ENCODE assay signal across 8 cellular contexts in the genomic region with DNA sequence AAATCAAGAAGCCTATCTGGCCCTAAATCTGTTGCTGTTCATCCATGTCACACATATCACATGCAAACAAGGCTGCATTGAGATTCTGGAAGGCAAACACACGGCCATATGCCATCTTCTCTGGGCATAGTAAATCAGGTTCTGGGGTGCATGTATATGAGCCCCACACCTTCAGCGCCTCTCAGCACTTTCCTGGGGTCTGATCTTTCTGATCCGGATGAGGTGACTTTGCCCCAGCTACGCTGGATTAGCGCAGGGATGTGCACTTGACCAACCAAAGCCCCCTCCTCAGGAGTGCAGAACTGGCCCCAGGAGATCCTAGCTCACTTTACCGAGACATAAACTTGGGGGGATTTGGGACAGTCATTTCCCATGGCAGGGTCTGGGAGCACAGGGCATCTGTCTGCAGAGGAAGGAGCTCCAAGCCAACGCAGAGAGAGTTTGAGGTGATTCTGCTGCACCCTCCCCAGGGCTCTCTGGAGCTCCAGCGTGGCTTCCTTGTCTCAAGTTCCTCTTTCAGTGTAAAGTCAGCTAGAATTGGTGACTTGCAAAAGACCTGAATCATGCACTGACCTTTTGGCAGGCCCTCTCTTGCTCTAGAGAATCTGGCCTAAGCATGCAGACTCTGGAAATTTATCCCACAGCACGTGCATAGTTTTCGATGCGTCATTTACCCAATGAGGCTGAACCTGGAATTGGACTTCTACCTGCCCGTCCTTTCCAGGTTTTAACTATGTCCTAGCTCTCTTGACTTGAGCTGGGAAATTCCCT.
DNase-seq lines count a peak whose midpoint lies in the region; ATAC-seq, FAIRE-seq and TF ChIP-seq lines count a peak whose summit lies in the region.

No MANE protein-coding gene starts in this region.

- TF ChIP-seq POLR2A in GM12892 (IDR thresholded peaks at IDR 0.05; ENCODE audit: low read depth, low read length), result peak; percentile 63; the same call in 1 of the 2 replicates
- TF ChIP-seq POLR2A in stomach (IDR thresholded peaks at IDR 0.05), result no peak
- no peak for TF ChIP-seq POLR2A in prostate gland (IDR thresholded peaks at IDR 0.05)

- H3K36me3 Mint-ChIP-seq in WTC11, result no peaks in the 10 kb centered on the region

- H3K4me1 ChIP-seq in stomach (peaks cover 29 to 67% (median 47%) of the 10 kb centered on the region in 4 donors), prostate gland (replicated peaks) (peaks cover 6% of the 10 kb centered on the region)

- ATAC-seq in HG03095 (IDR thresholded peaks at IDR 0.05; ENCODE audit: unreplicated experiment) (peak; percentile 40), WTC11 (no peak), left cardiac atrium (peak; percentile 38 to 52)

- intact Hi-C loops in left cardiac atrium (cut with DNase I), result no loop called here
- intact Hi-C loops in stomach (cut with DNase I; ENCODE audit: low total_unique reads), result no loop called here
- intact Hi-C loops in prostate gland (cut with DNase I), result no loop called here

- TF ChIP-seq CTCF in WTC11 (IDR thresholded peaks at IDR 0.05) (no peak), stomach (IDR thresholded peaks at IDR 0.05) (no peak), prostate gland (IDR thresholded peaks at IDR 0.05) (no peak)

- no peaks in the 10 kb centered on the region for H3K36me3 ChIP-seq in stomach
- no peaks in the 10 kb centered on the region for H3K36me3 ChIP-seq in prostate gland

- no peak overlapping the region for H3K27ac Mint-ChIP-seq in WTC11

- no peaks in the 10 kb centered on the region for H3K27me3 Mint-ChIP-seq in WTC11 (ENCODE audit: low read depth)

- POLR2A ChIA-PET in WTC11 (lab: Charles Lee), result no interaction called here

- H3K9me3 ChIP-seq in stomach (no peaks in the 10 kb centered on the region), prostate gland (no peaks in the 10 kb centered on the region)

- H3K4me3 Mint-ChIP-seq in WTC11, result no peak overlapping the region

- H3K27ac ChIP-seq in stomach, result peak overlapping the region in 4 of 5 donors; percentile 73 to 94 (median 84)
- peak overlapping the region in 1 of 2 donors; percentile 75 for H3K27ac ChIP-seq in prostate gland

- DNase-seq in GM12892 (ENCODE audit: insufficient read length) (peak; percentile 56), WTC11 (ENCODE audit: low spot score) (peak; percentile 4), left cardiac atrium (no peak), stomach (peak; percentile 30), OCI-M2 (lab: John Stamatoyannopoulos, UW; ENCODE audit: unreplicated experiment) (no peak), epidermal melanocyte (ENCODE audit: insufficient read length, low spot score) (no peak), prostate gland (ENCODE audit: low spot score) (no peak)

- CTCF ChIA-PET in WTC11 (lab: Charles Lee), result interaction anchor here (0.7 to 1.5 kb wide), 3 partner anchors 134 to 225 kb away, joined by 3 to 4 read pairs (median 4); no protein-coding TSS in a partner anchor

- peaks cover 8% of the 10 kb centered on the region; the same call in 1 of the 2 replicates for H3K4me1 Mint-ChIP-seq in WTC11

- H3K9me3 Mint-ChIP-seq in WTC11, result peaks cover 5% of the 10 kb centered on the region

- no peak for TF ChIP-seq EP300 in stomach (IDR thresholded peaks at IDR 0.05)

- FAIRE-seq in GM12892 (lab: Jason Lieb, UNC), result peak; percentile 99

- WGBS in stomach, 5 donors, result 75 to 87% (median 78%) methylated on average over 11 to 12 of the region's 12 CpGs
- 88% methylated on average over 12 of the region's 12 CpGs for WGBS in prostate gland

- H3K27me3 ChIP-seq in stomach (no peaks in the 10 kb centered on the region), prostate gland (replicated peaks; ENCODE audit: insufficient read depth) (no peaks in the 10 kb centered on the region)

- H3K4me3 ChIP-seq in stomach (no peak overlapping the region), prostate gland (no peak overlapping the region)

TF ChIP-seq in WTC11, 78 proteins besides CTCF, POLR2A, EP300 and RAD21:
- no peak for TF ChIP-seq CBFB (CRISPR knock-in tag; IDR thresholded peaks at IDR 0.05; ENCODE audit: low read depth)
- no peak for TF ChIP-seq HMGA2 (CRISPR knock-in tag; IDR thresholded peaks at IDR 0.05)
- TF ChIP-seq, protein P1, sequence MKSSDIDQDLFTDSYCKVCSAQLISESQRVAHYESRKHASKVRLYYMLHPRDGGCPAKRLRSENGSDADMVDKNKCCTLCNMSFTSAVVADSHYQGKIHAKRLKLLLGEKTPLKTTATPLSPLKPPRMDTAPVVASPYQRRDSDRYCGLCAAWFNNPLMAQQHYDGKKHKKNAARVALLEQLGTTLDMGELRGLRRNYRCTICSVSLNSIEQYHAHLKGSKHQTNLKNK (CRISPR knock-in tag; IDR thresholded peaks at IDR 0.05), result no peak
- TF ChIP-seq, protein P2, sequence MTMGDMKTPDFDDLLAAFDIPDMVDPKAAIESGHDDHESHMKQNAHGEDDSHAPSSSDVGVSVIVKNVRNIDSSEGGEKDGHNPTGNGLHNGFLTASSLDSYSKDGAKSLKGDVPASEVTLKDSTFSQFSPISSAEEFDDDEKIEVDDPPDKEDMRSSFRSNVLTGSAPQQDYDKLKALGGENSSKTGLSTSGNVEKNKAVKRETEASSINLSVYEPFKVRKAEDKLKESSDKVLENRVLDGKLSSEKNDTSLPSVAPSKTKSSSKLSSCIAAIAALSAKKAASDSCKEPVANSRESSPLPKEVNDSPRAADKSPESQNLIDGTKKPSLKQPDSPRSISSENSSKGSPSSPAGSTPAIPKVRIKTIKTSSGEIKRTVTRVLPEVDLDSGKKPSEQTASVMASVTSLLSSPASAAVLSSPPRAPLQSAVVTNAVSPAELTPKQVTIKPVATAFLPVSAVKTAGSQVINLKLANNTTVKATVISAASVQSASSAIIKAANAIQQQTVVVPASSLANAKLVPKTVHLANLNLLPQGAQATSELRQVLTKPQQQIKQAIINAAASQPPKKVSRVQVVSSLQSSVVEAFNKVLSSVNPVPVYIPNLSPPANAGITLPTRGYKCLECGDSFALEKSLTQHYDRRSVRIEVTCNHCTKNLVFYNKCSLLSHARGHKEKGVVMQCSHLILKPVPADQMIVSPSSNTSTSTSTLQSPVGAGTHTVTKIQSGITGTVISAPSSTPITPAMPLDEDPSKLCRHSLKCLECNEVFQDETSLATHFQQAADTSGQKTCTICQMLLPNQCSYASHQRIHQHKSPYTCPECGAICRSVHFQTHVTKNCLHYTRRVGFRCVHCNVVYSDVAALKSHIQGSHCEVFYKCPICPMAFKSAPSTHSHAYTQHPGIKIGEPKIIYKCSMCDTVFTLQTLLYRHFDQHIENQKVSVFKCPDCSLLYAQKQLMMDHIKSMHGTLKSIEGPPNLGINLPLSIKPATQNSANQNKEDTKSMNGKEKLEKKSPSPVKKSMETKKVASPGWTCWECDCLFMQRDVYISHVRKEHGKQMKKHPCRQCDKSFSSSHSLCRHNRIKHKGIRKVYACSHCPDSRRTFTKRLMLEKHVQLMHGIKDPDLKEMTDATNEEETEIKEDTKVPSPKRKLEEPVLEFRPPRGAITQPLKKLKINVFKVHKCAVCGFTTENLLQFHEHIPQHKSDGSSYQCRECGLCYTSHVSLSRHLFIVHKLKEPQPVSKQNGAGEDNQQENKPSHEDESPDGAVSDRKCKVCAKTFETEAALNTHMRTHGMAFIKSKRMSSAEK (CRISPR knock-in tag; IDR thresholded peaks at IDR 0.05; ENCODE audit: borderline replicate concordance), result no peak
- TF ChIP-seq, protein P3, sequence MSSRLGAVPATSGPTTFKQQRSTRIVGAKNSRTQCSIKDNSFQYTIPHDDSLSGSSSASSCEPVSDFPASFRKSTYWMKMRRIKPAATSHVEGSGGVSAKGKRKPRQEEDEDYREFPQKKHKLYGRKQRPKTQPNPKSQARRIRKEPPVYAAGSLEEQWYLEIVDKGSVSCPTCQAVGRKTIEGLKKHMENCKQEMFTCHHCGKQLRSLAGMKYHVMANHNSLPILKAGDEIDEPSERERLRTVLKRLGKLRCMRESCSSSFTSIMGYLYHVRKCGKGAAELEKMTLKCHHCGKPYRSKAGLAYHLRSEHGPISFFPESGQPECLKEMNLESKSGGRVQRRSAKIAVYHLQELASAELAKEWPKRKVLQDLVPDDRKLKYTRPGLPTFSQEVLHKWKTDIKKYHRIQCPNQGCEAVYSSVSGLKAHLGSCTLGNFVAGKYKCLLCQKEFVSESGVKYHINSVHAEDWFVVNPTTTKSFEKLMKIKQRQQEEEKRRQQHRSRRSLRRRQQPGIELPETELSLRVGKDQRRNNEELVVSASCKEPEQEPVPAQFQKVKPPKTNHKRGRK (CRISPR knock-in tag; IDR thresholded peaks at IDR 0.05; ENCODE audit: borderline replicate concordance), result no peak
- TF ChIP-seq GTF2I (CRISPR knock-in tag; conservative IDR thresholded peaks at IDR 0.05), result no peak
- TF ChIP-seq, protein P4, sequence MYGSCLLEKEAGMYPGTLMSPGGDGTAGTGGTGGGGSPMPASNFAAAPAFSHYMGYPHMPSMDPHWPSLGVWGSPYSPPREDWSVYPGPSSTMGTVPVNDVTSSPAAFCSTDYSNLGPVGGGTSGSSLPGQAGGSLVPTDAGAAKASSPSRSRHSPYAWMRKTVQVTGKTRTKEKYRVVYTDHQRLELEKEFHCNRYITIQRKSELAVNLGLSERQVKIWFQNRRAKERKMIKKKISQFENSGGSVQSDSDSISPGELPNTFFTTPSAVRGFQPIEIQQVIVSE (CRISPR knock-in tag; IDR thresholded peaks at IDR 0.05; ENCODE audit: borderline replicate concordance), result no peak
- no peak for TF ChIP-seq JUN (CRISPR knock-in tag; IDR thresholded peaks at IDR 0.05)
- TF ChIP-seq, protein P5, sequence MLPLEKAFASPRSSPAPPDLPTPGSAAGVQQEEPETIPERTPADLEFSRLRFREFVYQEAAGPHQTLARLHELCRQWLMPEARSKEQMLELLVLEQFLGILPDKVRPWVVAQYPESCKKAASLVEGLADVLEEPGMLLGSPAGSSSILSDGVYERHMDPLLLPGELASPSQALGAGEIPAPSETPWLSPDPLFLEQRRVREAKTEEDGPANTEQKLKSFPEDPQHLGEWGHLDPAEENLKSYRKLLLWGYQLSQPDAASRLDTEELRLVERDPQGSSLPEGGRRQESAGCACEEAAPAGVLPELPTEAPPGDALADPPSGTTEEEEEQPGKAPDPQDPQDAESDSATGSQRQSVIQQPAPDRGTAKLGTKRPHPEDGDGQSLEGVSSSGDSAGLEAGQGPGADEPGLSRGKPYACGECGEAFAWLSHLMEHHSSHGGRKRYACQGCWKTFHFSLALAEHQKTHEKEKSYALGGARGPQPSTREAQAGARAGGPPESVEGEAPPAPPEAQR (CRISPR knock-in tag; IDR thresholded peaks at IDR 0.05), result no peak
- TF ChIP-seq ZNF219 (CRISPR knock-in tag; IDR thresholded peaks at IDR 0.05; ENCODE audit: borderline replicate concordance), result no peak

Comparison
In these comparisons a context has a peak if more than half of its experiments do, and no peak if none do; other contexts are left out.
1. DNase-seq: peak in GM12892 (single experiment), WTC11 (single experiment) and stomach (single experiment); none in left cardiac atrium (single experiment), OCI-M2 (single experiment), epidermal melanocyte (single experiment) and prostate gland (single experiment).